Comparison of ENCODE assay signal across 12 cellular contexts in genomic region chr6:20117474-20117873, GRCh38.
DNase-seq lines count a peak whose midpoint lies in the region; ATAC-seq and TF ChIP-seq lines count a peak whose summit lies in the region.
"Had no signal": no experiment of that assay in that cellular context is flagged by ENCODE, and none has a peak within 500 bp of the region (broad histone marks: within the 10 kb centered on the region; RNA-seq: fewer than 3 reads in every experiment).

No MANE protein-coding gene starts in this region.

- TF ChIP-seq CTCF in GM13976 (IDR thresholded peaks at IDR 0.05; ENCODE audit: borderline replicate concordance, control extremely low read depth, extremely low read depth, insufficient read depth, missing control alignments) (no peak), left lung (IDR thresholded peaks at IDR 0.05) (no peak), coronary artery (IDR thresholded peaks at IDR 0.05) (no peak), esophagus squamous epithelium (IDR thresholded peaks at IDR 0.05) (no peak)

- H3K36me3 ChIP-seq in left lung: peaks cover 0 to 54% of the 10 kb centered on the region in 2 donors
- H3K36me3 ChIP-seq in esophagus squamous epithelium: peaks cover 0 to 97% (median 9%) of the 10 kb centered on the region in 3 donors

- no peak overlapping the region for H3K4me3 ChIP-seq in left lung
- no peak overlapping the region for H3K4me3 ChIP-seq in coronary artery
- H3K4me3 ChIP-seq in right cardiac atrium (ENCODE audit: low read length): no peak overlapping the region
- no peak overlapping the region for H3K4me3 ChIP-seq in esophagus squamous epithelium

- H3K27ac ChIP-seq in left lung (no peak overlapping the region), coronary artery (no peak overlapping the region), right cardiac atrium (ENCODE audit: low read length) (no peak overlapping the region), esophagus squamous epithelium (peak overlapping the region in 1 of 4 donors; percentile 38)

- in situ Hi-C loops in GM13976 (cut with MboI; ENCODE audit: low sequenced_read_pairs, unreplicated experiment): no loop called here

- H3K27me3 ChIP-seq in left lung (no peaks in the 10 kb centered on the region), right cardiac atrium (ENCODE audit: control insufficient read depth, insufficient read depth) (no peaks in the 10 kb centered on the region), esophagus squamous epithelium (no peaks in the 10 kb centered on the region)

- peak; percentile 38 for DNase-seq in GM13976 (ENCODE audit: low spot score)
- DNase-seq in M059J (ENCODE audit: low read depth): peak; percentile 79
- DNase-seq in left lung: no peak
- DNase-seq in coronary artery (ENCODE audit: low spot score): no peak
- DNase-seq in right cardiac atrium: no peak
- DNase-seq in esophagus squamous epithelium (lab: John Stamatoyannopoulos, UW): no peak
- no peak for DNase-seq in T-helper 2 cell
- DNase-seq: activated naive CD4-positive, alpha-beta T cell treated with Interleukin-2 at 50 U/mL for 16 hours; naive B cell; T-cell had no signal

- intact Hi-C loops in left lung (cut with DNase I): no loop called here
- intact Hi-C loops in right cardiac atrium (cut with DNase I): no loop called here
- intact Hi-C loops in esophagus squamous epithelium (cut with DNase I): no loop called here

- H3K9me3 ChIP-seq in left lung: no peaks in the 10 kb centered on the region
- no peaks in the 10 kb centered on the region for H3K9me3 ChIP-seq in right cardiac atrium (ENCODE audit: control insufficient read depth, low read length)
- H3K9me3 ChIP-seq in esophagus squamous epithelium: no peaks in the 10 kb centered on the region

- no peaks in the 10 kb centered on the region for H3K4me1 ChIP-seq in left lung
- H3K4me1 ChIP-seq in right cardiac atrium (ENCODE audit: control insufficient read depth, insufficient read depth, low read length): peaks cover 1% of the 10 kb centered on the region
- peaks cover 0 to 14% (median 0%) of the 10 kb centered on the region in 3 donors for H3K4me1 ChIP-seq in esophagus squamous epithelium

- no peak for TF ChIP-seq POLR2A in esophagus squamous epithelium (IDR thresholded peaks at IDR 0.05)

- 85% methylated on average over 3 of the region's 3 CpGs for WGBS in right cardiac atrium
- WGBS in esophagus squamous epithelium, 2 donors: 34 to 42% methylated on average over 3 of the region's 3 CpGs

- ATAC-seq in GM21825 (IDR thresholded peaks at IDR 0.05; ENCODE audit: unreplicated experiment) (peak; percentile 58), left lung (peak; percentile 91), right cardiac atrium (no peak)
- ATAC-seq: HCT116, T-cell had no signal

Comparison
In these comparisons a context has a peak if more than half of its experiments do, and no peak if none do; other contexts are left out.
1. DNase-seq: peak in GM13976 (single experiment) and M059J (single experiment); none in left lung (0 of 2), coronary artery (single experiment), right cardiac atrium (0 of 3), esophagus squamous epithelium (single experiment) and T-helper 2 cell (0 of 5).
2. ATAC-seq: peak in GM21825 (single experiment) and left lung (single experiment); none in right cardiac atrium (0 of 2).